In genomic region chr11:6931146-6931713, GRCh38 we compare ENCODE assay signal across 23 cellular contexts. TPM values are rescaled to one million over a fixed set of nuclear protein-coding genes. Genes with fewer than 3 reads are reported as not detected.
"Had no signal": no experiment of that assay in that cellular context is flagged by ENCODE, and none has a peak within 500 bp of the region (broad histone marks: within the 10 kb centered on the region; RNA-seq: fewer than 3 reads in every experiment).

No MANE protein-coding gene starts in this region.

- H3K4me3 Mint-ChIP-seq: activated CD4-positive, alpha-beta T cell treated with anti-CD3 and anti-CD28 coated beads, Interleukin-2, amount 10 ng/mL, durations not matched to agents 7 days and 5 days; activated naive CD4-positive, alpha-beta T cell treated with anti-CD3 and anti-CD28 coated beads, Interleukin-2, amount 10 ng/mL, durations not matched to agents 7 days and 5 days; T-helper 17 cell had no signal

- FAIRE-seq: TTC549 had no signal

- DNase-seq: activated CD4-positive, alpha-beta T cell treated with anti-CD3 and anti-CD28 coated beads, Interleukin-2, amount 10 ng/mL, durations not matched to agents 7 days and 5 days; activated CD4-positive, CD25-positive, alpha-beta regulatory T cell; activated naive CD4-positive, alpha-beta T cell treated with anti-CD3 and anti-CD28 coated beads, Interleukin-2, amount 10 ng/mL, durations not matched to agents 7 days and 5 days; activated T-cell treated with anti-CD3 and anti-CD28 coated beads for 4 hours; central memory CD4-positive, alpha-beta T cell; dermis blood vessel endothelial cell; gastrocnemius medialis; heart right ventricle; islet precursor cell; left ventricle myocardium inferior; ovary; retina; T-helper 17 cell; thyroid gland; uterus had no signal

- H3K4me3 ChIP-seq: gastrocnemius medialis, heart right ventricle, left ventricle myocardium inferior, ovary, smooth muscle cell, thyroid gland, uterus had no signal

- H3K36me3 ChIP-seq: gastrocnemius medialis, heart right ventricle, left ventricle myocardium inferior, ovary, thyroid gland, uterus had no signal

- H3K27ac ChIP-seq: gastrocnemius medialis, heart right ventricle, left ventricle myocardium inferior, ovary, thyroid gland, uterus had no signal

- ATAC-seq: gastrocnemius medialis, heart right ventricle, T-helper 17 cell had no signal

- H3K4me1 ChIP-seq: gastrocnemius medialis, uterus had no signal

- H3K27ac Mint-ChIP-seq: activated CD4-positive, alpha-beta T cell treated with anti-CD3 and anti-CD28 coated beads, Interleukin-2, amount 10 ng/mL, durations not matched to agents 7 days and 5 days; activated naive CD4-positive, alpha-beta T cell treated with anti-CD3 and anti-CD28 coated beads, Interleukin-2, amount 10 ng/mL, durations not matched to agents 7 days and 5 days; activated T-helper 2 cell treated with anti-CD3 and anti-CD28 coated beads, Interferon-gamma antibody, Interleukin-2, Interleukin-4, amounts not matched to agents 10 μg/mL and 5 μg/mL and 100 μg/mL, durations not matched to agents 14 hours and 24 hours and 36 hours; T-helper 17 cell had no signal

- H3K9me3 Mint-ChIP-seq: activated CD4-positive, alpha-beta T cell treated with anti-CD3 and anti-CD28 coated beads, Interleukin-2, amount 10 ng/mL, durations not matched to agents 7 days and 5 days; activated naive CD4-positive, alpha-beta T cell treated with anti-CD3 and anti-CD28 coated beads, Interleukin-2, amount 10 ng/mL, durations not matched to agents 7 days and 5 days; activated T-helper 2 cell treated with anti-CD3 and anti-CD28 coated beads, Interferon-gamma antibody, Interleukin-2, Interleukin-4, amounts not matched to agents 10 μg/mL and 5 μg/mL and 100 μg/mL, durations not matched to agents 14 hours and 24 hours and 36 hours had no signal

- H3K36me3 Mint-ChIP-seq: activated naive CD4-positive, alpha-beta T cell treated with anti-CD3 and anti-CD28 coated beads, Interleukin-2, amount 10 ng/mL, durations not matched to agents 7 days and 5 days had no signal

- H3K27me3 ChIP-seq: gastrocnemius medialis, ovary, thyroid gland, uterus had no signal

- H3K4me2 ChIP-seq: smooth muscle cell had no signal

- H3K9me3 ChIP-seq: gastrocnemius medialis, heart right ventricle, left ventricle myocardium inferior, ovary, thyroid gland, uterus had no signal

RNA-seq across cellular contexts. Expression of gene ZNF215, which starts 5.0 kb away (rescaled TPM):
- total RNA-seq: T-helper 17 cell had no signal

RNA-seq across cellular contexts. Expression of gene OR2D3, which starts 10.4 kb away (rescaled TPM):
- total RNA-seq: activated CD4-positive, alpha-beta T cell treated with anti-CD3 and anti-CD28 coated beads, Interleukin-2, amount 10 ng/mL, durations not matched to agents 7 days and 5 days; activated CD8-positive, alpha-beta memory T cell treated with anti-CD3 and anti-CD28 coated beads for 36 hours; activated T-helper 2 cell treated with anti-CD3 and anti-CD28 coated beads, Interferon-gamma antibody, Interleukin-2, Interleukin-4, amounts not matched to agents 10 μg/mL and 5 μg/mL and 100 μg/mL, durations not matched to agents 14 hours and 24 hours and 36 hours; dermis blood vessel endothelial cell; epithelial cell of proximal tubule; gastrocnemius medialis; heart right ventricle; left ventricle myocardium inferior; mesenteric fat pad; ovary; smooth muscle cell; T-helper 17 cell; thyroid gland; uterus had no signal
- polyA plus RNA-seq: adipose tissue, heart right ventricle, neural cell, ovary, smooth muscle cell had no signal

RNA-seq across cellular contexts. Expression of gene OR2D2, which starts 38.9 kb away (rescaled TPM):
- total RNA-seq: activated CD4-positive, alpha-beta T cell treated with anti-CD3 and anti-CD28 coated beads, Interleukin-2, amount 10 ng/mL, durations not matched to agents 7 days and 5 days; activated CD8-positive, alpha-beta memory T cell treated with anti-CD3 and anti-CD28 coated beads for 36 hours; gastrocnemius medialis; heart right ventricle; left ventricle myocardium inferior; mesenteric fat pad; T-helper 17 cell had no signal
- polyA plus RNA-seq: adipose tissue, heart right ventricle, neural cell, ovary, smooth muscle cell had no signal

RNA-seq across cellular contexts. Expression of gene OR10A4, which starts 54.8 kb away (rescaled TPM):
- total RNA-seq: activated CD4-positive, alpha-beta T cell treated with anti-CD3 and anti-CD28 coated beads, Interleukin-2, amount 10 ng/mL, durations not matched to agents 7 days and 5 days; activated CD8-positive, alpha-beta memory T cell treated with anti-CD3 and anti-CD28 coated beads for 36 hours; activated T-helper 2 cell treated with anti-CD3 and anti-CD28 coated beads, Interferon-gamma antibody, Interleukin-2, Interleukin-4, amounts not matched to agents 10 μg/mL and 5 μg/mL and 100 μg/mL, durations not matched to agents 14 hours and 24 hours and 36 hours; dermis blood vessel endothelial cell; epithelial cell of proximal tubule; gastrocnemius medialis; heart right ventricle; left ventricle myocardium inferior; mesenteric fat pad; ovary; smooth muscle cell; T-helper 17 cell; thyroid gland; uterus had no signal
- polyA plus RNA-seq: adipose tissue, heart right ventricle, neural cell, ovary, smooth muscle cell had no signal
